ENCODE assay signal across 1 cellular context in the genomic region with DNA sequence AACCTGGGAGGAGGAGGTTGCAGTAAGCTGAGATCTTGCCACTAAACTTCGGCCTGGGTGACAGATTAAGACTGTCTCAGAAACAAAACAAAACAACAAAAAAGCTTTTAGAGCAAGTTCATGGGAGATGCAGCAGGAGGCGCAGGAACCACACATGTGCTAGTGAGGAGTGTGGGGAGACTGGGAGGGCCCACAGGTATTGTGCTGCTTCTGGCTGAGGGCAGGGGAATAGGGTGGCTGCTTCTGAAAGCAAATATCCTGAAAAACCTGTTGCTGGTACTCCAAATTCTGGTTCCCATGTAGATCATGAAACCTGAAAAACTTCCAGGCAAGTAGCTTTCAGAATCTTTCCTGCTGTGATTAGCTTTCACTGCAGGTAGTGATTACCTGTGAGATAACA.
TF ChIP-seq lines count a peak whose summit lies in the region.

No MANE protein-coding gene starts in this region.

TF ChIP-seq in endothelial cell of umbilical vein, 7 proteins besides CTCF, POLR2A, EP300 and RAD21:
- no peak for TF ChIP-seq EZH2 (IDR thresholded peaks at IDR 0.05; ENCODE audit: borderline replicate concordance, low read depth, low read length, severe bottlenecking)
- TF ChIP-seq GATA2 (IDR thresholded peaks at IDR 0.05; ENCODE audit: insufficient read depth, insufficient read length, low read depth, low read length): no peak
- TF ChIP-seq, protein P1, sequence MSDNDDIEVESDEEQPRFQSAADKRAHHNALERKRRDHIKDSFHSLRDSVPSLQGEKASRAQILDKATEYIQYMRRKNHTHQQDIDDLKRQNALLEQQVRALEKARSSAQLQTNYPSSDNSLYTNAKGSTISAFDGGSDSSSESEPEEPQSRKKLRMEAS (IDR thresholded peaks at IDR 0.05; ENCODE audit: insufficient read depth, insufficient read length): no peak
- TF ChIP-seq JUN (IDR thresholded peaks at IDR 0.05; ENCODE audit: borderline replicate concordance, insufficient read depth, insufficient read length, low read depth): no peak
- no peak for TF ChIP-seq MYC (IDR thresholded peaks at IDR 0.05; ENCODE audit: low read depth, low read length)
- no peak for TF ChIP-seq FOS (IDR thresholded peaks at IDR 0.05; ENCODE audit: borderline replicate concordance, insufficient read depth, low read length)
- TF ChIP-seq POLR2AphosphoS5 (IDR thresholded peaks at IDR 0.05; ENCODE audit: insufficient read depth, low read depth, low read length): no peak
